16 cellular contexts compared by ENCODE assay signal in the genomic region with DNA sequence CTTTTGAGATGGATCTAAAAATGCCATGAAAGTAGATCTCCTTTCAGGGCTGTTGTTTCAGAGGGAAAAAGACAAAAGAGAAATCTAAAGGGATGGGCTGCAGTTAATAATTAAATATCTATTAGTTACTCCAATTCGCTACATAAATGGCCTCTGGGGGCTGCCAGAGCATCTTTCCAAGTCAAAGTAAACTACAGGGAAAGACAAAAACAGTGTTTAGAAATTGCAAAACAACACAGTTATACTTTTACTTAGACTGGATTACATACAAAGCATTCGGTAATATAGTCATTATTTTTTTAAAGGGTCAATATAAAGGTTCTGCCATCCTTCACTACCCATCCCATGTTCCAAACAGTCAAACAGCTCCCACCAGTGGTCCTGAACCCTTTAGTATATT.
A peak's percentile ranks its signal among the peaks of the same experiment; 100 is the strongest.
DNase-seq lines count a peak whose midpoint lies in the region; ATAC-seq and TF ChIP-seq lines count a peak whose summit lies in the region.
"Had no signal": no experiment of that assay in that cellular context is flagged by ENCODE, and none has a peak within 500 bp of the region (broad histone marks: within the 10 kb centered on the region; RNA-seq: fewer than 3 reads in every experiment).

No MANE protein-coding gene starts in this region.

- DNase-seq in glutamatergic neuron, result no peak
- no peak for DNase-seq in nephron progenitor cell
- no peak for DNase-seq in SHP77 treated with DMSO at 0.1 percent for 48 hours (lab: John Stamatoyannopoulos, UW)
- DNase-seq in AG08395 (ENCODE audit: low spot score), result no peak
- DNase-seq: CD4-positive, alpha-beta T cell; CD8-positive, alpha-beta memory T cell; DMS53; DMS79 treated with DMSO at 0.1 percent for 48 hours; GF-D8; H9 had no signal

- H3K9me3 Mint-ChIP-seq in brain (peaks cover 2 to 3% (median 3%) of the 10 kb centered on the region in 5 experiments), glutamatergic neuron (ENCODE audit: unreplicated experiment) (no peaks in the 10 kb centered on the region), nephron progenitor cell (peaks cover 9% of the 10 kb centered on the region)
- H3K9me3 Mint-ChIP-seq: CD4-positive, alpha-beta T cell; CD8-positive, alpha-beta memory T cell; GM23338; H9 had no signal

- H3K27ac Mint-ChIP-seq in brain (peak overlapping the region; percentile 28 to 94 (median 92)), glutamatergic neuron (ENCODE audit: unreplicated experiment) (peak overlapping the region; percentile 18), nephron progenitor cell (peak overlapping the region; percentile 5)
- H3K27ac Mint-ChIP-seq: B cell; CD4-positive, alpha-beta T cell; GM23338 had no signal

- H3K27me3 Mint-ChIP-seq in brain, result no peaks in the 10 kb centered on the region
- H3K27me3 Mint-ChIP-seq in glutamatergic neuron (ENCODE audit: unreplicated experiment), result no peaks in the 10 kb centered on the region
- no peaks in the 10 kb centered on the region for H3K27me3 Mint-ChIP-seq in nephron progenitor cell (ENCODE audit: low read depth, poor library complexity)
- H3K27me3 Mint-ChIP-seq: B cell; CD4-positive, alpha-beta T cell; CD8-positive, alpha-beta memory T cell had no signal

- no peak for TF ChIP-seq CTCF in brain (conservative IDR thresholded peaks at IDR 0.05)
- no peak for TF ChIP-seq CTCF in glutamatergic neuron (IDR thresholded peaks at IDR 0.05; ENCODE audit: partially characterized antibody, unreplicated experiment)
- no peak for TF ChIP-seq CTCF in nephron progenitor cell (IDR thresholded peaks at IDR 0.05)

- H3K4me1 Mint-ChIP-seq in brain (peaks cover 68% of the 10 kb centered on the region), glutamatergic neuron (ENCODE audit: low read depth, unreplicated experiment) (peaks cover 33% of the 10 kb centered on the region), nephron progenitor cell (peaks cover 27% of the 10 kb centered on the region)
- H3K4me1 Mint-ChIP-seq: CD8-positive, alpha-beta memory T cell had no signal

- H3K36me3 Mint-ChIP-seq in brain (peaks cover 6% of the 10 kb centered on the region), glutamatergic neuron (ENCODE audit: unreplicated experiment) (no peaks in the 10 kb centered on the region), nephron progenitor cell (ENCODE audit: low read depth) (peaks cover 7% of the 10 kb centered on the region)
- H3K36me3 Mint-ChIP-seq: CD14-positive monocyte; CD8-positive, alpha-beta memory T cell had no signal

- no peak for ATAC-seq in HG03045 (IDR thresholded peaks at IDR 0.05; ENCODE audit: unreplicated experiment)
- ATAC-seq: GM23338, HCT116 had no signal

- H3K4me3 Mint-ChIP-seq in brain, result peak overlapping the region in 1 of 5 experiments; percentile 77
- no peak overlapping the region for H3K4me3 Mint-ChIP-seq in glutamatergic neuron (ENCODE audit: unreplicated experiment)
- no peak overlapping the region for H3K4me3 Mint-ChIP-seq in nephron progenitor cell
- H3K4me3 Mint-ChIP-seq: B cell; CD14-positive monocyte; CD4-positive, alpha-beta T cell; CD8-positive, alpha-beta memory T cell; GM23338; H9 had no signal

Comparison
In these comparisons a context has a peak if more than half of its experiments do, and no peak if none do; other contexts are left out.
1. H3K27ac Mint-ChIP-seq: peak in every context shown above with its lines; median percentile 92 in brain; 18 in glutamatergic neuron; 5 in nephron progenitor cell.